8 cellular contexts compared by ENCODE assay signal in the genomic region with DNA sequence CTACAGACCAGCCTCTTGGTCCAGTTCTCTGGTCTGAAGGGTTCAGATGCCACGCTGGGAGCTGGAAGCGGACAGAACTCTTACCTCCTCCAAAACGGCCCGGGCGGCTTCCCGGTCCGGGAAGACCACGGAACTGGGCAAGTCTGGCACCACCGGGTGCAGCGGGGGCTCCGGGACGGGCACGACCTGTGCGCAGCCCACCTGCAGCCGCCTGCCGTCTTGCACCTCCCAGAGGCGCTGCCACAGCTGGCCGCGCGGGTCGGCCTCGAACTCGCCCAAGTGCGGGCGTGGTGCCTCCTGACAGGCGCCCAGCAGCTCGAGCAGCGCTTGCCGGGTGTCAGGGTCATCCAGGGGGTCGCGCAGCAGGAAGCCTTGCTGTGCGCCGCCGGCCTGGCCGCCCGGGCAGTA. TPM values are rescaled to one million over a fixed set of nuclear protein-coding genes. Genes with fewer than 3 reads are reported as not detected.
DNase-seq lines count a peak whose midpoint lies in the region; ATAC-seq and TF ChIP-seq lines count a peak whose summit lies in the region.

No MANE protein-coding gene starts in this region.

- 4 to 6% (median 5%) methylated on average over 34 to 36 of the region's 36 CpGs for WGBS in ovary, 3 donors

- H3K27ac ChIP-seq in ovary, result peak overlapping the region; percentile 80 to 86
- no peak overlapping the region for H3K27ac ChIP-seq in MM.1S (ENCODE audit: low read length)

- H3K9ac ChIP-seq in MM.1S (ENCODE audit: low read length), result no peak overlapping the region

- H3K4me2 ChIP-seq in MM.1S (ENCODE audit: low read depth, low read length), result no peak overlapping the region

- H3K9me3 ChIP-seq in ovary (peaks cover 0 to 4% of the 10 kb centered on the region in 2 donors), MM.1S (replicated peaks; ENCODE audit: insufficient read depth, low read length) (no peaks in the 10 kb centered on the region)

- H3K36me3 Mint-ChIP-seq in WTC11, result peaks cover 42% of the 10 kb centered on the region

- H4K20me1 ChIP-seq in MM.1S (ENCODE audit: insufficient read depth, low read length), result no peaks in the 10 kb centered on the region

- TF ChIP-seq CTCF in WTC11 (IDR thresholded peaks at IDR 0.05), result no peak
- no peak for TF ChIP-seq CTCF in ovary (IDR thresholded peaks at IDR 0.05)
- no peak for TF ChIP-seq CTCF in GM10248 (IDR thresholded peaks at IDR 0.05; ENCODE audit: control extremely low read depth, extremely low read depth, low read depth, missing control alignments)
- no peak for TF ChIP-seq CTCF in MM.1S (IDR thresholded peaks at IDR 0.05; ENCODE audit: low read length)

- no peaks in the 10 kb centered on the region for H3K27me3 ChIP-seq in ovary
- no peaks in the 10 kb centered on the region for H3K27me3 ChIP-seq in MM.1S (replicated peaks; ENCODE audit: insufficient read depth, low read length)

- peaks cover 4% of the 10 kb centered on the region; the same call in 1 of the 2 replicates for H3K4me1 Mint-ChIP-seq in WTC11

- peak overlapping the region; percentile 72 for H3K4me3 ChIP-seq in ovary
- H3K4me3 ChIP-seq in MM.1S (ENCODE audit: low read length), result no peak overlapping the region

- peaks cover 74% of the 10 kb centered on the region for H3K9me3 Mint-ChIP-seq in WTC11

- CTCF ChIA-PET in WTC11 (lab: Charles Lee), result interaction anchor here (0.6 to 1.2 kb wide), 2 partner anchors 33 to 53 kb away, joined by 3 read pairs; no protein-coding TSS in a partner anchor
- CTCF ChIA-PET in GM10248 (lab: Yijun Ruan, JAX), result interaction anchor here (0.9 to 1.6 kb wide), 5 partner anchors 25 to 180 kb away, joined by 3 read pairs; no protein-coding TSS in a partner anchor

- intact Hi-C loops in ovary (cut with DNase I), result no loop called here

- H3K4me3 Mint-ChIP-seq in WTC11, result no peak overlapping the region

- H3K4me1 ChIP-seq in ovary (ENCODE audit: insufficient read depth) (no peaks in the 10 kb centered on the region), MM.1S (ENCODE audit: low read length) (no peaks in the 10 kb centered on the region)

- no peaks in the 10 kb centered on the region for H3K79me2 ChIP-seq in MM.1S (ENCODE audit: low read length)

- H3K36me3 ChIP-seq in ovary, result no peaks in the 10 kb centered on the region
- H3K36me3 ChIP-seq in MM.1S (replicated peaks; ENCODE audit: insufficient read depth, low read length), result no peaks in the 10 kb centered on the region

- TF ChIP-seq POLR2A in erythroblast (IDR thresholded peaks at IDR 0.05; ENCODE audit: low read length) (no peak), ovary (IDR thresholded peaks at IDR 0.05) (no peak)

- H3F3A ChIP-seq in MM.1S (ENCODE audit: insufficient read depth, low read length), result peaks cover 12% of the 10 kb centered on the region; the same call in 1 of the 2 replicates

- DNase-seq in WTC11 (ENCODE audit: low spot score) (peak; percentile 8), erythroblast (lab: John Stamatoyannopoulos, UW) (peak; percentile 87 to 88), ovary (peak in 3 of 5 donors; percentile 29 to 71 (median 68)), GM10248 (ENCODE audit: extremely low spot score) (no peak), NCI-H128 (lab: John Stamatoyannopoulos, UW; ENCODE audit: unreplicated experiment) (no peak), MM.1S (no peak)

- ATAC-seq in GM18519 (IDR thresholded peaks at IDR 0.05; ENCODE audit: low FRiP score, unreplicated experiment), result peak; percentile 17
- ATAC-seq in HG02798 (IDR thresholded peaks at IDR 0.05; ENCODE audit: poor library complexity, unreplicated experiment), result peak; percentile 15
- no peak for ATAC-seq in WTC11

- H3K9me2 ChIP-seq in MM.1S (replicated peaks; ENCODE audit: insufficient read depth, low read length), result no peaks in the 10 kb centered on the region

- no peak for TF ChIP-seq EP300 in ovary (IDR thresholded peaks at IDR 0.05)

- POLR2A ChIA-PET in WTC11 (lab: Charles Lee) (no interaction called here), GM10248 (lab: Yijun Ruan, JAX) (no interaction called here)

- no peak overlapping the region for H2AFZ ChIP-seq in MM.1S (ENCODE audit: low read length)

- peaks cover 67% of the 10 kb centered on the region for H3K27me3 Mint-ChIP-seq in WTC11 (ENCODE audit: low read depth)

- H3K27ac Mint-ChIP-seq in WTC11, result no peak overlapping the region

TF ChIP-seq in WTC11, 78 proteins besides CTCF, POLR2A, EP300 and RAD21:
- no peak for TF ChIP-seq SMAD3 (CRISPR knock-in tag; IDR thresholded peaks at IDR 0.05; ENCODE audit: borderline replicate concordance)
- TF ChIP-seq ZNF121 (CRISPR knock-in tag; IDR thresholded peaks at IDR 0.05), result no peak

RNA-seq across cellular contexts. Expression of gene CMPK2, which starts 0.8 kb away (rescaled TPM):
- 0.13 to 0.32 TPM (median 0.16 TPM) in 3 replicates for total RNA-seq in WTC11 (2021)
- 1 to 10 TPM; 2.7 to 7.1 (median 4.2) TPM for total RNA-seq in ovary
- polyA plus RNA-seq in ovary, result 10 to 100 TPM in 1 of 2 donors, 1 to 10 TPM in 1; 3.1 to 11.5 TPM

RNA-seq across cellular contexts. Expression of gene RSAD2, which starts 12.6 kb away (rescaled TPM):
- total RNA-seq in WTC11 (2021), result not detected in 3 replicates
- 1 to 10 TPM; 1.9 to 9.2 (median 4.5) TPM for total RNA-seq in ovary
- 10 to 100 TPM in 1 of 2 donors, 1 to 10 TPM in 1; 4.7 to 11.1 TPM for polyA plus RNA-seq in ovary

RNA-seq across cellular contexts. Expression of gene RNF144A, which starts 52.3 kb away (rescaled TPM):
- total RNA-seq in WTC11 (2021) (12.5 to 13.6 TPM (median 12.8 TPM) in 3 replicates), ovary (10 to 100 TPM; 19.1 to 47.7 (median 25.3) TPM)
- 10 to 100 TPM; 10.4 to 23.4 TPM for polyA plus RNA-seq in ovary

Comparison
In these comparisons a context has a peak if more than half of its experiments do, and no peak if none do; other contexts are left out.
1. DNase-seq: peak in WTC11 (single experiment), erythroblast (2 of 2) and ovary (3 of 5); none in GM10248 (single experiment), NCI-H128 (single experiment) and MM.1S (single experiment).